Comparison of ENCODE assay signal across 11 cellular contexts in genomic region chr5:149001154-149001553, GRCh38.
"Had no signal": no experiment of that assay in that cellular context is flagged by ENCODE, and none has a peak within 500 bp of the region (broad histone marks: within the 10 kb centered on the region; RNA-seq: fewer than 3 reads in every experiment).

No MANE protein-coding gene starts in this region.

- H3K27ac ChIP-seq: WERI-Rb-1 had no signal

- ATAC-seq: activated CD8-positive, alpha-beta T cell treated with anti-CD3 and anti-CD28 coated beads, Interleukin-2, amount 10 ng/mL, durations not matched to agents 7 days and 5 days; activated naive CD8-positive, alpha-beta T cell treated with anti-CD3 and anti-CD28 coated beads, Interleukin-2, amount 50 U/mL, for 24 hours; body of pancreas had no signal

- DNase-seq: activated CD4-positive, alpha-beta T cell treated with anti-CD3 and anti-CD28 coated beads for 4 hours; activated CD8-positive, alpha-beta memory T cell treated with anti-CD3 and anti-CD28 coated beads, Interleukin-2, amount 50 U/mL, for 48 hours; activated CD8-positive, alpha-beta T cell treated with anti-CD3 and anti-CD28 coated beads, Interleukin-2, amount 10 ng/mL, durations not matched to agents 7 days and 5 days; activated naive CD8-positive, alpha-beta T cell treated with anti-CD3 and anti-CD28 coated beads, Interleukin-2, amount 50 U/mL, for 24 hours; body of pancreas; endodermal cell; foreskin fibroblast; head of caudate nucleus; small intestine; T-helper 1 cell; WERI-Rb-1 had no signal

- H3K36me3 ChIP-seq: WERI-Rb-1 had no signal

- H3K4me1 ChIP-seq: body of pancreas had no signal

- H3K27me3 ChIP-seq: body of pancreas had no signal

- H3K9me3 ChIP-seq: body of pancreas had no signal

- H3K4me3 ChIP-seq: body of pancreas had no signal
